19 cellular contexts compared by ENCODE assay signal in the genomic region with DNA sequence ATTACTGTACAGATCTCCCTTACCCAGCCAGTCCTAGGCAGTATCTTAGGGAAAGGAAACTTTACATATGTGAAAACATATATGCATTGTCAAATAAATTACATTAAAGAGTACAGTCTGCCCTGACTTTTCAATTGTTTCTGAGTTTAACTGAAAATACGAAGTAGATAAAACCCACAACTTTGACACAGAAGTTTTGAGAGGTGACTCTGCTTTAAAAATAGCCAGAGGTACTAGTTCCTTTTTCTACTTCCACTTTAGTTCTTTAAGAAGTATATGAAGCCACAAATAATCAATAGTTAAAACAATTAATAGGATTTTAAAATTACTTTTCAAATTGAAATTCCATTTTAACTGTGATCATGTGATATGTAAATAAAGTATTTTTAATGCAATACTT.
DNase-seq lines count a peak whose midpoint lies in the region; ATAC-seq and TF ChIP-seq lines count a peak whose summit lies in the region.
"Had no signal": no experiment of that assay in that cellular context is flagged by ENCODE, and none has a peak within 500 bp of the region (broad histone marks: within the 10 kb centered on the region; RNA-seq: fewer than 3 reads in every experiment).

No MANE protein-coding gene starts in this region.

- no peak overlapping the region for H3K4me3 Mint-ChIP-seq in activated CD8-positive, alpha-beta T cell treated with anti-CD3 and anti-CD28 coated beads for 36 hours
- H3K4me3 Mint-ChIP-seq: HFFc6; T-helper 2 cell treated with Interferon-gamma antibody and Interleukin-4, amounts not matched to agents 5 μg/mL and 100 μg/mL, for 36 hours had no signal

- CTCF ChIA-PET in GM10248 (lab: Yijun Ruan, JAX), result interaction anchor here (1.0 to 1.3 kb wide), 2 partner anchors 8 to 31 kb away, joined by 4 read pairs; no protein-coding TSS in a partner anchor
- CTCF ChIA-PET in activated CD8-positive, alpha-beta T cell treated with anti-CD3 and anti-CD28 coated beads for 36 hours (lab: Charles Lee), result no interaction called here

- no peaks in the 10 kb centered on the region for H3K27me3 Mint-ChIP-seq in activated CD8-positive, alpha-beta T cell treated with anti-CD3 and anti-CD28 coated beads for 36 hours

- POLR2A ChIA-PET in GM10248 (lab: Yijun Ruan, JAX), result no interaction called here
- POLR2A ChIA-PET in activated CD8-positive, alpha-beta T cell treated with anti-CD3 and anti-CD28 coated beads for 36 hours (lab: Charles Lee), result no interaction called here

- DNase-seq in GM10248 (ENCODE audit: extremely low spot score) (peak; percentile 16), Kasumi-1 (lab: John Stamatoyannopoulos, UW) (peak; percentile 4 to 10), dedifferentiated amniotic fluid mesenchymal stem cell (ENCODE audit: extremely low spot score) (no peak), NCI-H1436 (lab: John Stamatoyannopoulos, UW) (no peak), HT-29 (ENCODE audit: low spot score) (no peak)
- no peak for DNase-seq in activated CD8-positive, alpha-beta T cell treated with anti-CD3 and anti-CD28 coated beads for 36 hours
- DNase-seq: Caco-2, DMS53, HFFc6, NCI-H1105 treated with DMSO at 0.1 percent for 48 hours, NCI-H187 treated with DMSO at 0.1 percent for 48 hours, NCI-H446 treated with DMSO at 0.1 percent for 48 hours, NCI-H748 treated with DMSO at 0.1 percent for 48 hours, SW 1271 had no signal

- H3K27ac Mint-ChIP-seq in activated CD8-positive, alpha-beta T cell treated with anti-CD3 and anti-CD28 coated beads for 36 hours, result no peak overlapping the region
- H3K27ac Mint-ChIP-seq: HFFc6; T-helper 2 cell treated with Interferon-gamma antibody and Interleukin-4, amounts not matched to agents 5 μg/mL and 100 μg/mL, for 36 hours had no signal

- no peaks in the 10 kb centered on the region for H3K4me1 Mint-ChIP-seq in activated CD8-positive, alpha-beta T cell treated with anti-CD3 and anti-CD28 coated beads for 36 hours (ENCODE audit: low read depth)

- peaks cover 12% of the 10 kb centered on the region for H3K9me3 Mint-ChIP-seq in activated CD8-positive, alpha-beta T cell treated with anti-CD3 and anti-CD28 coated beads for 36 hours

- H3K36me3 Mint-ChIP-seq in activated CD8-positive, alpha-beta T cell treated with anti-CD3 and anti-CD28 coated beads for 36 hours (ENCODE audit: low read depth), result no peaks in the 10 kb centered on the region

- TF ChIP-seq CTCF in GM10248 (IDR thresholded peaks at IDR 0.05; ENCODE audit: control extremely low read depth, extremely low read depth, low read depth, missing control alignments), result no peak
- TF ChIP-seq CTCF in activated CD8-positive, alpha-beta T cell treated with anti-CD3 and anti-CD28 coated beads for 36 hours (IDR thresholded peaks at IDR 0.05), result no peak

- ATAC-seq in GM18858 (IDR thresholded peaks at IDR 0.05; ENCODE audit: unreplicated experiment) (peak; percentile 38), GM21786 (IDR thresholded peaks at IDR 0.05; ENCODE audit: unreplicated experiment) (peak; percentile 70)
- ATAC-seq in activated CD8-positive, alpha-beta T cell treated with anti-CD3 and anti-CD28 coated beads for 36 hours, result no peak
- ATAC-seq: A549, K562 had no signal

- intact Hi-C loops in activated CD8-positive, alpha-beta T cell treated with anti-CD3 and anti-CD28 coated beads for 36 hours (cut with micrococcal nuclease), result no loop called here

Comparison
In these comparisons a context has a peak if more than half of its experiments do, and no peak if none do; other contexts are left out.
1. DNase-seq: peak in GM10248 (single experiment) and Kasumi-1 (2 of 2); none in dedifferentiated amniotic fluid mesenchymal stem cell (single experiment), NCI-H1436 (single experiment), activated CD8-positive, alpha-beta T cell treated with anti-CD3 and anti-CD28 coated beads for 36 hours (single experiment) and HT-29 (single experiment).